ENCODE assay signal across 18 cellular contexts in the genomic region with DNA sequence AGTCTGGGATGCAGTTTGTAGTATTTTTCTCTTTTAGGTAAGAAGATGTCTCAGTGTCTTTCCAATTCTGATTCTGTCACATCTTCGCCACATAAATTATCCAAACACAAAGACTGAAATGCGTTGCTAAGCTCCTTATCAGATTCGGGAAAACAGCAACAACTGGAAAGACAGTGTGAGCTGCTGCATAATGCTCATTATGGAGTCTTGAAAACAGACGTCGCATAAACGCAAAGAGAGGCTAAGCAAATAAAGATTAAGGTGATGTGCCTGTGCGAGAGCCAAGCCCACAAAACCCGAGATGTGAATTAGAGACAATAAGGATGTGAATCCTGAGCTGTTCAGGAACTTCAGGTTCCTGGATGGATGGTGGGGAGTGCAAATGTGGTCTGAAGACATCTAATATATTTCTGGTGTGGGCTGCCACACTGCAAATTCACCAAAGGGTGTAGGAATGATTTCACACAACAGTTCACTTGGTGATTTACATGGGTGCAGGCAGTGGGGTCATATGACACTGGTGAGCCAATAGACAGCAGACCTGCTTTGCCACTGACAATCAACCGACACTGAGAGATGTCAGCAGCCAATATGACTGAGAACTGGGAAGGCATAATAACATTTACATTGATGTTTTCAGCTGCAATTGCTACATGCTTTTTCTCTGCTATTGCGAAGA.
DNase-seq lines count a peak whose midpoint lies in the region; ATAC-seq, FAIRE-seq and TF ChIP-seq lines count a peak whose summit lies in the region.
"Had no signal": no experiment of that assay in that cellular context is flagged by ENCODE, and none has a peak within 500 bp of the region (broad histone marks: within the 10 kb centered on the region; RNA-seq: fewer than 3 reads in every experiment).

No MANE protein-coding gene starts in this region.

- H3K36me3 ChIP-seq in GM12878 (ENCODE audit: control insufficient read depth in 2 of 2, insufficient read depth in 2 of 2, low read length in 1 of 2), result no peaks in the 10 kb centered on the region
- H3K36me3 ChIP-seq: breast epithelium had no signal

- POLR2A ChIA-PET in GM12878 (lab: Charles Lee), result no interaction called here

- no TSS peak for BruUV-seq in GM12878 (replicated peaks; lab: Mats Ljungman, UMichigan)

- ATAC-seq in GM12878, result peak; percentile 69
- ATAC-seq: activated CD8-positive, alpha-beta memory T cell treated with anti-CD3 and anti-CD28 coated beads, Interleukin-2, amount 10 ng/mL, durations not matched to agents 7 days and 5 days had no signal

- no peak overlapping the region for H3K4me3 ChIP-seq in GM12878
- H3K4me3 ChIP-seq: A549, breast epithelium had no signal

- no peaks in the 10 kb centered on the region for H3K4me1 ChIP-seq in GM12878 (ENCODE audit: control insufficient read depth, insufficient read depth, low read length)
- H3K4me1 ChIP-seq: A549, breast epithelium had no signal

- DNase-seq in NCI-H187 (lab: John Stamatoyannopoulos, UW) (peak; percentile 11 to 51), NCI-H187 treated with DMSO at 0.1 percent for 48 hours (lab: John Stamatoyannopoulos, UW) (no peak), NCI-H524 (lab: John Stamatoyannopoulos, UW) (peak; percentile 61 to 79), GM12878 (ENCODE audit: low read depth, low spot score) (no peak), pons (ENCODE audit: low spot score) (peak; percentile 57), T1000 (lab: John Stamatoyannopoulos, UW) (no peak), SKM-1 treated with dmso at 0.1 percent for 144 hours (lab: John Stamatoyannopoulos, UW; ENCODE audit: unreplicated experiment) (no peak)
- no peak for DNase-seq in activated CD4-positive, alpha-beta T cell treated with anti-CD3 and anti-CD28 coated beads for 48 hours
- DNase-seq: activated CD8-positive, alpha-beta memory T cell treated with anti-CD3 and anti-CD28 coated beads, Interleukin-2, amount 10 ng/mL, durations not matched to agents 7 days and 5 days; activated naive CD4-positive, alpha-beta T cell treated with anti-CD3 and anti-CD28 coated beads, Interleukin-2, amount 50 U/mL, for 16 hours; effector CD4-positive, alpha-beta T cell; foreskin fibroblast; IMR-90; NCI-H2029; stimulated activated CD4-positive, alpha-beta T cell treated with anti-CD3 and anti-CD28 coated beads, Interleukin-15, amount 100 ng/mL, for 24 hours had no signal

- no peak overlapping the region for H3K4me2 ChIP-seq in GM12878 (ENCODE audit: control insufficient read depth, insufficient read depth)
- H3K4me2 ChIP-seq: A549 had no signal

- CTCF ChIA-PET in GM12878 (lab: Yijun Ruan, JAX), result interaction anchor here (0.8 to 6.1 kb wide), 3 partner anchors 9 to 683 kb away, joined by 3 to 53 read pairs (median 3); no protein-coding TSS in a partner anchor

- H3K79me2 ChIP-seq in GM12878 (ENCODE audit: control insufficient read depth, insufficient read depth, low read length), result no peaks in the 10 kb centered on the region

- SMC1A ChIA-PET in GM12878 (lab: Charles Lee; ENCODE audit: uncharacterized antibody, unreplicated experiment), result interaction anchor here (0.7 to 3.3 kb wide), 4 partner anchors 10 to 186 kb away, joined by 3 to 12 read pairs (median 3); no protein-coding TSS in a partner anchor

- TF ChIP-seq CTCF in GM12878 (IDR thresholded peaks at IDR 0.05 in 2 of 3, conservative IDR thresholded peaks at IDR 0.05 in 1 of 3; ENCODE audit: control insufficient read depth in 2 of 3, extremely low read depth in 1 of 3, insufficient read depth in 1 of 3, low read depth in 3 of 3, low read length in 3 of 3), result no peak

- TF ChIP-seq RAD21 in GM12878 (IDR thresholded peaks at IDR 0.05; ENCODE audit: insufficient read depth, low read depth, low read length), result no peak

- H3K27me3 ChIP-seq in GM12878 (replicated peaks in 1 of 2; ENCODE audit: control insufficient read depth in 2 of 2, insufficient read depth in 2 of 2, low read length in 1 of 2), result peaks cover 0 to 4% of the 10 kb centered on the region in 2 experiments; a peak in 2 of 4 replicates
- H3K27me3 ChIP-seq: breast epithelium had no signal

- no peak for TF ChIP-seq EP300 in GM12878 (IDR thresholded peaks at IDR 0.05; ENCODE audit: borderline replicate concordance in 1 of 2, control insufficient read depth in 1 of 2, low read depth in 2 of 2, low read length in 2 of 2)

- intact Hi-C loops in GM12878 (cut with micrococcal nuclease; ENCODE audit: unreplicated experiment), result no loop called here

- no peak overlapping the region for H3K27ac ChIP-seq in GM12878 (ENCODE audit: control insufficient read depth, insufficient read depth)
- H3K27ac ChIP-seq: A549, breast epithelium had no signal

- H3K9ac ChIP-seq in GM12878 (ENCODE audit: control insufficient read depth, insufficient read depth, low read length), result no peak overlapping the region

- TF ChIP-seq POLR2A in GM12878 (IDR thresholded peaks at IDR 0.05; ENCODE audit: low read depth, low read length), result no peak

- H3K9me3 ChIP-seq in GM12878 (replicated peaks; ENCODE audit: control insufficient read depth, insufficient read depth, low read length), result no peaks in the 10 kb centered on the region
- H3K9me3 ChIP-seq: A549, breast epithelium had no signal

- no peaks in the 10 kb centered on the region for H4K20me1 ChIP-seq in GM12878 (ENCODE audit: control insufficient read depth, insufficient read depth)

- H2AFZ ChIP-seq in GM12878 (ENCODE audit: control insufficient read depth, low read depth, low read length), result no peak overlapping the region

- in situ Hi-C loops in GM12878 (cut with MboI), result no loop called here

- FAIRE-seq in GM12878 (lab: Jason Lieb, UNC), result no peak
- FAIRE-seq: A549, TTC549 had no signal

- 35% methylated on average over 10 of the region's 10 CpGs for WGBS in GM12878 (ENCODE audit: insufficient coverage, insufficient replicate concordance, low lambda C conversion rate, missing lambda C conversion rate)

- RAD21 ChIA-PET in GM12878 (lab: Charles Lee; ENCODE audit: unreplicated experiment), result interaction anchor here (1.1 to 1.8 kb wide), 2 partner anchors 10 to 89 kb away, joined by 5 to 12 read pairs; no protein-coding TSS in a partner anchor

TF ChIP-seq in GM12878, 131 proteins besides CTCF, POLR2A, EP300 and RAD21:
- TF ChIP-seq SKIL (IDR thresholded peaks at IDR 0.05; ENCODE audit: low read depth, poor library complexity, severe bottlenecking), result no peak
- TF ChIP-seq FOS (IDR thresholded peaks at IDR 0.05; ENCODE audit: borderline replicate concordance, extremely low read depth, insufficient read length), result no peak
- TF ChIP-seq MYB (IDR thresholded peaks at IDR 0.05; ENCODE audit: borderline replicate concordance, low read depth, low read length), result no peak
- no peak for TF ChIP-seq SMAD5 (IDR thresholded peaks at IDR 0.05; ENCODE audit: low read depth)
- peak; percentile 23; the same call in 1 of the 2 replicates for TF ChIP-seq RAD51 (IDR thresholded peaks at IDR 0.05)
- no peak for TF ChIP-seq POU2F2 (IDR thresholded peaks at IDR 0.05; ENCODE audit: borderline replicate concordance, low read depth, low read length)
- no peak for TF ChIP-seq NFXL1 (IDR thresholded peaks at IDR 0.05; ENCODE audit: borderline replicate concordance)

Comparison
In these comparisons a context has a peak if more than half of its experiments do, and no peak if none do; other contexts are left out.
1. DNase-seq: peak in NCI-H187 (2 of 2), NCI-H524 (2 of 2) and pons (single experiment); none in NCI-H187 treated with DMSO at 0.1 percent for 48 hours (single experiment), GM12878 (single experiment), T1000 (single experiment), activated CD4-positive, alpha-beta T cell treated with anti-CD3 and anti-CD28 coated beads for 48 hours (single experiment) and SKM-1 treated with dmso at 0.1 percent for 144 hours (single experiment).